ENCODE assay signal across 8 cellular contexts in genomic region chr3:183591881-183592521, GRCh38. TPM values are rescaled to one million over a fixed set of nuclear protein-coding genes. Genes with fewer than 3 reads are reported as not detected.
DNase-seq lines count a peak whose midpoint lies in the region; ATAC-seq and TF ChIP-seq lines count a peak whose summit lies in the region.

No MANE protein-coding gene starts in this region.

- peak overlapping the region; percentile 18 for H3K4me3 Mint-ChIP-seq in stimulated activated effector memory CD8-positive, alpha-beta T cell treated with anti-CD3 and anti-CD28 coated beads, Interleukin-12 subunit alpha, Interleukin-12 subunit beta, amount 100 ng/mL, for 72 hours

- no peak for TF ChIP-seq POLR2A in adrenal gland (IDR thresholded peaks at IDR 0.05)

- no peaks in the 10 kb centered on the region for H3K36me3 Mint-ChIP-seq in stimulated activated effector memory CD8-positive, alpha-beta T cell treated with anti-CD3 and anti-CD28 coated beads, Interleukin-12 subunit alpha, Interleukin-12 subunit beta, amount 100 ng/mL, for 72 hours

- H3K4me3 ChIP-seq in GM12875 (ENCODE audit: low read depth, low read length) (no peak overlapping the region), adrenal gland (no peak overlapping the region)

- H3K27ac Mint-ChIP-seq in stimulated activated effector memory CD8-positive, alpha-beta T cell treated with anti-CD3 and anti-CD28 coated beads, Interleukin-12 subunit alpha, Interleukin-12 subunit beta, amount 100 ng/mL, for 72 hours = no peak overlapping the region

- 51 to 57% (median 55%) methylated on average over 6 of the region's 6 CpGs for WGBS in adrenal gland, 4 donors

- H3K4me1 Mint-ChIP-seq in stimulated activated effector memory CD8-positive, alpha-beta T cell treated with anti-CD3 and anti-CD28 coated beads, Interleukin-12 subunit alpha, Interleukin-12 subunit beta, amount 100 ng/mL, for 72 hours = peaks cover 24% of the 10 kb centered on the region

- H3K27me3 ChIP-seq in adrenal gland = no peaks in the 10 kb centered on the region

- no peaks in the 10 kb centered on the region for H3K36me3 ChIP-seq in adrenal gland (replicated peaks in 1 of 2)

- peaks cover 3% of the 10 kb centered on the region for H3K9me3 Mint-ChIP-seq in stimulated activated effector memory CD8-positive, alpha-beta T cell treated with anti-CD3 and anti-CD28 coated beads, Interleukin-12 subunit alpha, Interleukin-12 subunit beta, amount 100 ng/mL, for 72 hours

- intact Hi-C loops in adrenal gland (cut with DNase I) = no loop called here

- H3K9me3 ChIP-seq in adrenal gland (replicated peaks in 1 of 3) = no peaks in the 10 kb centered on the region

- TF ChIP-seq CTCF in GM12875 (IDR thresholded peaks at IDR 0.05; ENCODE audit: borderline replicate concordance, insufficient read depth, low read depth, low read length) = peak; percentile 23; the same call in 1 of the 2 replicates
- TF ChIP-seq CTCF in adrenal gland (IDR thresholded peaks at IDR 0.05) = peak; percentile 14 to 42 (median 28)

- no peaks in the 10 kb centered on the region for H3K4me1 ChIP-seq in adrenal gland (replicated peaks in 1 of 2)

- DNase-seq in adrenal gland = no peak
- DNase-seq in stimulated activated effector memory CD8-positive, alpha-beta T cell treated with anti-CD3 and anti-CD28 coated beads, Interleukin-12 subunit alpha, Interleukin-12 subunit beta, amount 100 ng/mL, for 72 hours (ENCODE audit: low spot score in 2 of 2) = no peak
- no peak for DNase-seq in kidney tubule cell (ENCODE audit: low spot score)
- DNase-seq in NCI-H1417 treated with DMSO at 0.1 percent for 48 hours (lab: John Stamatoyannopoulos, UW) = no peak
- DNase-seq in NCI-H2029 (lab: John Stamatoyannopoulos, UW) = no peak

- ATAC-seq in GM21423 (IDR thresholded peaks at IDR 0.05; ENCODE audit: unreplicated experiment) = peak; percentile 96
- peak; percentile 86 for ATAC-seq in HG03558 (IDR thresholded peaks at IDR 0.05; ENCODE audit: extremely low read depth, unreplicated experiment)
- ATAC-seq in stimulated activated effector memory CD8-positive, alpha-beta T cell treated with anti-CD3 and anti-CD28 coated beads, Interleukin-12 subunit alpha, Interleukin-12 subunit beta, amount 100 ng/mL, for 72 hours = peak; percentile 36

- H3K27ac ChIP-seq in adrenal gland = no peak overlapping the region

RNA-seq across cellular contexts. Expression of gene KLHL6, which starts 36.5 kb away (rescaled TPM):
- total RNA-seq in adrenal gland = 1 to 10 TPM in 7 of 8 donors, under 1 TPM in 1; 0.85 to 7.5 (median 2.7) TPM
- polyA plus RNA-seq in adrenal gland = 1 to 10 TPM in 2 of 3 donors, under 1 TPM in 1; 0.34 to 2.9 (median 1.2) TPM

RNA-seq across cellular contexts. Expression of gene KLHL24, which starts 43.4 kb away (rescaled TPM):
- 100 to 1,000 TPM in 1 of 8 donors, 10 to 100 TPM in 7; 27.5 to 150 (median 60.6) TPM for total RNA-seq in adrenal gland
- polyA plus RNA-seq in adrenal gland = 10 to 100 TPM in 2 of 3 donors, 1 to 10 TPM in 1; 4.9 to 13.6 (median 12.9) TPM

Comparison
In these comparisons a context has a peak if more than half of its experiments do, and no peak if none do; other contexts are left out.
1. ATAC-seq: peak in every context shown above with its lines; median percentile 96 in GM21423; 86 in HG03558; 36 in stimulated activated effector memory CD8-positive, alpha-beta T cell treated with anti-CD3 and anti-CD28 coated beads, Interleukin-12 subunit alpha, Interleukin-12 subunit beta, amount 100 ng/mL, for 72 hours.